8 cellular contexts compared by ENCODE assay signal in the genomic region with DNA sequence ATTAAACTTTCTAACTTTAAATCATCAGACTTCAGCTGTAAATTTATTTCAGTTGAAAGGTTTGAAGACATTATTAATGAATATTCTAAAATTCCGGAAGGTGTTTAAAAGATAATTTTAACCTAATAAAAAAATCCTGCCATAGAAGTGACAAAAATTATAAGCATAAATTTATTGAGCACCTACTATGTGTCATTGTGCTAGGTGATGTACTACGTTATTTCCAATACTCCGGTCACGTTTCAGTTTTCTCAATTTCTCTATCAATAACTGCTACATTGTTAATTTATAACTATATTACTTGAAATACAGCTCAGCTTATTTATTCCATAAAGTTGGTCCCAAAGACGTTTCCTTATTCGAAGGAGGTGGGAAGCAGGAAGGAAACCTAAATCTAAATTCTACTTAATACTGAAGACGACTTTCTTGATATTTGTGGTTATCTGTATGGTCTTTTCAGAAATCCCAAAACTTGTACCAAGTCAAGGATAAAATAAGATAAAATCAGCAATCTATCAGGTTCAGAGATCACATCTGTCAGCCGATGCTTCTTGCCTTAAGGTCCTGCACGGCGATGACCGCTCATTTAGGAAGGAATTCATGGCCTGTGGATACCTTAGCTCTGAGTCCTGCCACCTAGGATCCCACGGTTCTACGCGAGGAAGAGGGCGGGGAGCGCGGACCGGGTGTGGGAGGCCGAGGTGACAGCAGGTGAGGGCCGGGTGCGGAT. TPM values are rescaled to one million over a fixed set of nuclear protein-coding genes. Genes with fewer than 3 reads are reported as not detected.
DNase-seq lines count a peak whose midpoint lies in the region; ATAC-seq and TF ChIP-seq lines count a peak whose summit lies in the region.

No MANE protein-coding gene starts in this region.

- H4K20me1 ChIP-seq in fibroblast of lung (ENCODE audit: control insufficient read depth, extremely low read depth, insufficient read depth, low read length): no peaks in the 10 kb centered on the region

- H3K4me1 ChIP-seq in HAP-1: peaks cover 17% of the 10 kb centered on the region
- H3K4me1 ChIP-seq in fibroblast of lung (ENCODE audit: control insufficient read depth, extremely low read depth, insufficient read depth, low read length): peaks cover 14% of the 10 kb centered on the region
- peaks cover 0 to 19% (median 16%) of the 10 kb centered on the region in 4 donors for H3K4me1 ChIP-seq in sigmoid colon

- H3K4me3 ChIP-seq in HAP-1 (peak overlapping the region; percentile 88), fibroblast of lung (replicated peaks in 1 of 4; ENCODE audit: control extremely low read depth in 1 of 4, insufficient read depth in 1 of 4, low read depth in 3 of 4, low read length in 4 of 4) (peak overlapping the region; percentile 73 to 85 (median 82)), sigmoid colon (peak overlapping the region; percentile 78 to 98 (median 88))

- DNase-seq in HAP-1 (ENCODE audit: low spot score in 2 of 2): peak in 1 of 2 experiments; percentile 51
- peak; percentile 72 for DNase-seq in activated CD4-positive, alpha-beta T cell treated with anti-CD3 and anti-CD28 coated beads, Interleukin-2, amount 50 U/mL, for 1 hour
- DNase-seq in fibroblast of lung (ENCODE audit: low read depth in 2 of 2): no peak
- no peak for DNase-seq in sigmoid colon
- DNase-seq in NCI-H2196 (lab: John Stamatoyannopoulos, UW; ENCODE audit: unreplicated experiment): no peak
- no peak for DNase-seq in C1 segment of cervical spinal cord (lab: John Stamatoyannopoulos, UW)

- H3K27ac ChIP-seq in fibroblast of lung (ENCODE audit: insufficient read depth, low read length) (peak overlapping the region; percentile 96), sigmoid colon (peak overlapping the region; percentile 97 to 99 (median 98))

- H3K36me3 ChIP-seq in HAP-1 (replicated peaks): no peaks in the 10 kb centered on the region
- H3K36me3 ChIP-seq in fibroblast of lung (ENCODE audit: control insufficient read depth, insufficient read depth, low read length): no peaks in the 10 kb centered on the region
- no peaks in the 10 kb centered on the region for H3K36me3 ChIP-seq in sigmoid colon

- no peaks in the 10 kb centered on the region for H3K27me3 ChIP-seq in HAP-1 (ENCODE audit: low read depth)
- no peaks in the 10 kb centered on the region for H3K27me3 ChIP-seq in fibroblast of lung (ENCODE audit: control insufficient read depth, insufficient read depth, low read length)
- no peaks in the 10 kb centered on the region for H3K27me3 ChIP-seq in sigmoid colon

- in situ Hi-C loops in HAP-1 (cut with MboI; ENCODE audit: low sequenced_read_pairs): no loop called here

- H3K4me2 ChIP-seq in fibroblast of lung (ENCODE audit: extremely low read depth, insufficient read depth, low read length): peak overlapping the region; percentile 84

- peak overlapping the region; percentile 88 for H3K9ac ChIP-seq in fibroblast of lung (ENCODE audit: insufficient read depth, low read length)

- intact Hi-C loops in sigmoid colon (cut with DNase I): loop anchor here (2.0 to 5.0 kb wide), 3 partner anchors 285 to 591 kb away; no protein-coding TSS in a partner anchor

- H3K9me3 ChIP-seq in HAP-1 (no peaks in the 10 kb centered on the region), fibroblast of lung (ENCODE audit: control insufficient read depth, insufficient read depth, low read depth, low read length) (no peaks in the 10 kb centered on the region), sigmoid colon (no peaks in the 10 kb centered on the region)

- no peak for TF ChIP-seq CTCF in fibroblast of lung (conservative IDR thresholded peaks at IDR 0.05 in 1 of 2, IDR thresholded peaks at IDR 0.05 in 1 of 2; ENCODE audit: low read depth in 1 of 2, low read length in 2 of 2)
- TF ChIP-seq CTCF in sigmoid colon (IDR thresholded peaks at IDR 0.05): no peak

- no peak for TF ChIP-seq EP300 in sigmoid colon (IDR thresholded peaks at IDR 0.05)

- H3K79me2 ChIP-seq in fibroblast of lung (ENCODE audit: control insufficient read depth, insufficient read depth, low read length): peaks cover 57% of the 10 kb centered on the region

- ATAC-seq in GM18505 (IDR thresholded peaks at IDR 0.05; ENCODE audit: unreplicated experiment) (no peak), GM21576 (IDR thresholded peaks at IDR 0.05; ENCODE audit: unreplicated experiment) (no peak)

- TF ChIP-seq POLR2A in sigmoid colon (IDR thresholded peaks at IDR 0.05) (no peak), GM18505 (IDR thresholded peaks at IDR 0.05; ENCODE audit: borderline replicate concordance, extremely low read depth, insufficient read depth, insufficient read length) (no peak)

- H2AFZ ChIP-seq in fibroblast of lung (ENCODE audit: low read length): no peak overlapping the region

- 26 to 29% methylated on average over 21 of the region's 21 CpGs for WGBS in sigmoid colon, 2 donors

RNA-seq across cellular contexts. Expression of a gene that starts 1.2 kb away (rescaled TPM):
- 172 and 221 TPM in 2 replicates for total RNA-seq in fibroblast of lung
- polyA plus RNA-seq in fibroblast of lung: 73.7 and 119 TPM in 2 replicates
- 40.7 and 62.5 TPM in 2 replicates for polyA plus RNA-seq in fibroblast of lung (2012)
- 17.8 and 26.5 TPM in 2 replicates for polyA minus RNA-seq in fibroblast of lung (ENCODE audit: low replicate concordance)
- total RNA-seq in sigmoid colon: 100 to 1,000 TPM; 215 to 255 (median 251) TPM
- polyA plus RNA-seq in sigmoid colon: 10 to 100 TPM in 2 of 3 donors, 1 to 10 TPM in 1; 5.5 to 16.2 (median 12.2) TPM
